Comparison of ENCODE assay signal across 1 cellular context in genomic region chr14:89773644-89774316, GRCh38.
TF ChIP-seq lines count a peak whose summit lies in the region.

No MANE protein-coding gene starts in this region.

TF ChIP-seq in H1, 55 proteins besides CTCF, POLR2A, EP300 and RAD21 (continued from another document):
- TF ChIP-seq E2F6 (IDR thresholded peaks at IDR 0.05) (no peak), SAP30 (IDR thresholded peaks at IDR 0.05; ENCODE audit: insufficient read depth, insufficient replicate concordance, low read length) (no peak), BRCA1 (IDR thresholded peaks at IDR 0.05; ENCODE audit: low read depth, low read length) (no peak), HDAC2 (IDR thresholded peaks at IDR 0.05; ENCODE audit: borderline replicate concordance in 1 of 2, low read depth in 2 of 2, low read length in 2 of 2) (no peak), RFX5 (IDR thresholded peaks at IDR 0.05; ENCODE audit: borderline replicate concordance, low read depth, low read length) (no peak), SP2 (IDR thresholded peaks at IDR 0.05; ENCODE audit: low read length) (no peak), EZH2 (IDR thresholded peaks at IDR 0.05; ENCODE audit: low read depth, low read length, severe bottlenecking) (no peak), GTF2F1 (IDR thresholded peaks at IDR 0.05; ENCODE audit: borderline replicate concordance, low read depth, low read length) (no peak), KDM1A (IDR thresholded peaks at IDR 0.05; ENCODE audit: borderline replicate concordance, low read length) (no peak; the same call in 1 of the 2 replicates), EGR1 (IDR thresholded peaks at IDR 0.05; ENCODE audit: borderline replicate concordance, low read depth, low read length) (no peak), RNF2 (IDR thresholded peaks at IDR 0.05; ENCODE audit: borderline replicate concordance, low read depth, low read length, missing control alignments, poor library complexity, severe bottlenecking) (no peak), POLR2AphosphoS5 (IDR thresholded peaks at IDR 0.05; ENCODE audit: low read depth, low read length) (no peak), GABPA (IDR thresholded peaks at IDR 0.05; ENCODE audit: borderline replicate concordance, insufficient read depth, low read length) (no peak), CBX5 (IDR thresholded peaks at IDR 0.05; ENCODE audit: low read depth, low read length) (no peak), YY1 (IDR thresholded peaks at IDR 0.05; ENCODE audit: low read depth, low read length) (no peak), SRF (IDR thresholded peaks at IDR 0.05; ENCODE audit: low read depth, low read length) (no peak), CHD7 (IDR thresholded peaks at IDR 0.05; ENCODE audit: insufficient replicate concordance, low read length) (no peak), ATF3 (IDR thresholded peaks at IDR 0.05; ENCODE audit: insufficient read depth, low read depth, low read length) (no peak), HDAC6 (IDR thresholded peaks at IDR 0.05; ENCODE audit: low read depth, low read length) (no peak), SIRT6 (IDR thresholded peaks at IDR 0.05; ENCODE audit: low read length) (no peak), TAF7 (optimal IDR thresholded peaks at IDR 0.05; ENCODE audit: borderline replicate concordance, low read depth, low read length) (no peak), BCL11A (IDR thresholded peaks at IDR 0.05; ENCODE audit: low read depth in 2 of 2, low read length in 2 of 2) (no peak), CTBP2 (IDR thresholded peaks at IDR 0.05; ENCODE audit: borderline replicate concordance, insufficient read depth, insufficient read length, low read length) (no peak), CHD1 (IDR thresholded peaks at IDR 0.05; ENCODE audit: low read depth, low read length) (no peak), TAF1 (IDR thresholded peaks at IDR 0.05; ENCODE audit: low read depth, low read length) (no peak), NANOG (IDR thresholded peaks at IDR 0.05; ENCODE audit: insufficient read depth, low read depth, low read length, poor library complexity, severe bottlenecking) (no peak), ZNF274 (IDR thresholded peaks at IDR 0.05; ENCODE audit: borderline replicate concordance, extremely low read depth, low read length) (no peak), USF2 (IDR thresholded peaks at IDR 0.05; ENCODE audit: low read length) (no peak), ASH2L (IDR thresholded peaks at IDR 0.05; ENCODE audit: low read length) (peak; percentile 44), TCF12 (IDR thresholded peaks at IDR 0.05; ENCODE audit: low read depth, low read length) (0 out of 2 replicates have a peak, but pooled peaks have one; percentile 69), JUND (IDR thresholded peaks at IDR 0.05; ENCODE audit: low read length) (peak; percentile 80), TEAD4 (IDR thresholded peaks at IDR 0.05; ENCODE audit: low read depth, low read length) (peak; percentile 28; the same call in 1 of the 2 replicates), SP1 (IDR thresholded peaks at IDR 0.05; ENCODE audit: low read depth, low read length) (0 out of 2 replicates have a peak, but pooled peaks have one; percentile 29)
